ENCODE assay signal across 1 cellular context in genomic region chr11:64877390-64878222, GRCh38.
TF ChIP-seq lines count a peak whose summit lies in the region.

No MANE protein-coding gene starts in this region.

TF ChIP-seq in GM12878, 131 proteins besides CTCF, POLR2A, EP300 and RAD21 (continued from another document):
- TF ChIP-seq ZNF687 (IDR thresholded peaks at IDR 0.05) (no peak), HCFC1 (IDR thresholded peaks at IDR 0.05; ENCODE audit: low read length) (no peak), GABPA (IDR thresholded peaks at IDR 0.05; ENCODE audit: low read depth) (no peak), HDGF (IDR thresholded peaks at IDR 0.05) (no peak), NKRF (conservative IDR thresholded peaks at IDR 0.05) (no peak), RELA (IDR thresholded peaks at IDR 0.05; ENCODE audit: borderline replicate concordance, partially characterized antibody) (no peak), POLR2AphosphoS5 (IDR thresholded peaks at IDR 0.05; ENCODE audit: low read length) (0 out of 2 replicates have a peak, but pooled peaks have one; percentile 10), CBFB (IDR thresholded peaks at IDR 0.05; ENCODE audit: low read depth) (peak; percentile 81; the same call in 1 of the 2 replicates), SKIL (IDR thresholded peaks at IDR 0.05; ENCODE audit: low read depth, poor library complexity, severe bottlenecking) (peak; percentile 48), MEF2A (IDR thresholded peaks at IDR 0.05; ENCODE audit: insufficient read depth, low read depth, low read length) (no peak), MAX (IDR thresholded peaks at IDR 0.05; ENCODE audit: low read depth, low read length) (no peak), WRNIP1 (IDR thresholded peaks at IDR 0.05; ENCODE audit: borderline replicate concordance, low read depth, low read length) (no peak), IKZF1 (conservative IDR thresholded peaks at IDR 0.05) (peak; percentile 75)
